In genomic region chr4:77629885-77630284, GRCh38 we compare ENCODE assay signal across 1 cellular context.
A peak's percentile ranks its signal among the peaks of the same experiment; 100 is the strongest.
TF ChIP-seq lines count a peak whose summit lies in the region.

No MANE protein-coding gene starts in this region.

TF ChIP-seq in GM12878, 131 proteins besides CTCF, POLR2A, EP300 and RAD21 (continued from another document and continues in another):
- no peak for TF ChIP-seq YBX1 (IDR thresholded peaks at IDR 0.05)
- TF ChIP-seq E2F8 (IDR thresholded peaks at IDR 0.05; ENCODE audit: low read depth, partially characterized antibody), result no peak
- no peak for TF ChIP-seq STAT3 (IDR thresholded peaks at IDR 0.05; ENCODE audit: low read depth, low read length)
- TF ChIP-seq TAF1 (IDR thresholded peaks at IDR 0.05; ENCODE audit: borderline replicate concordance, low read depth, low read length), result no peak
- peak; percentile 44 to 51; a peak in 2 of 4 replicates for TF ChIP-seq IKZF2 (IDR thresholded peaks at IDR 0.05)
- 0 out of 2 replicates have a peak, but pooled peaks have one; percentile 31 for TF ChIP-seq CBX5 (IDR thresholded peaks at IDR 0.05; ENCODE audit: low read depth)
- peak; percentile 92 for TF ChIP-seq JUNB (IDR thresholded peaks at IDR 0.05)
- TF ChIP-seq IKZF1 (conservative IDR thresholded peaks at IDR 0.05), result 0 out of 2 replicates have a peak, but pooled peaks have one; percentile 33
- TF ChIP-seq BCL11A (IDR thresholded peaks at IDR 0.05; ENCODE audit: low read depth, low read length), result no peak
- TF ChIP-seq RUNX3 (IDR thresholded peaks at IDR 0.05; ENCODE audit: low read length), result peak; percentile 61
- TF ChIP-seq ASH2L (IDR thresholded peaks at IDR 0.05; ENCODE audit: borderline replicate concordance, low read depth), result no peak
- TF ChIP-seq ZBED1 (IDR thresholded peaks at IDR 0.05; ENCODE audit: borderline replicate concordance), result peak; percentile 65; the same call in 1 of the 2 replicates
- TF ChIP-seq BHLHE40 (IDR thresholded peaks at IDR 0.05; ENCODE audit: borderline replicate concordance in 1 of 2, low read depth in 2 of 2, low read length in 1 of 2), result peak in 1 of 2 experiments; percentile 47; a peak in 1 of 4 replicates
- peak; percentile 82; the same call in 1 of the 2 replicates for TF ChIP-seq IRF4 (IDR thresholded peaks at IDR 0.05; ENCODE audit: low read depth, low read length)
- no peak for TF ChIP-seq SIN3A (IDR thresholded peaks at IDR 0.05; ENCODE audit: low read depth, low read length)
- peak; percentile 62 for TF ChIP-seq SREBF1 (IDR thresholded peaks at IDR 0.05; ENCODE audit: low read length)
- TF ChIP-seq CEBPZ (IDR thresholded peaks at IDR 0.05; ENCODE audit: low read depth, low read length), result no peak
- TF ChIP-seq NR2C1 (IDR thresholded peaks at IDR 0.05), result no peak
- TF ChIP-seq ETV6 (conservative IDR thresholded peaks at IDR 0.05 in 1 of 2, IDR thresholded peaks at IDR 0.05 in 1 of 2; ENCODE audit: borderline replicate concordance in 1 of 2, low read depth in 1 of 2), result no peak
- peak; percentile 73 for TF ChIP-seq ATF2 (IDR thresholded peaks at IDR 0.05; ENCODE audit: low read length)
- no peak for TF ChIP-seq ZBTB4 (CRISPR knock-in tag; IDR thresholded peaks at IDR 0.05)
- TF ChIP-seq EZH2 (IDR thresholded peaks at IDR 0.05; ENCODE audit: borderline replicate concordance, control insufficient read depth, low read depth, low read length), result no peak
- no peak for TF ChIP-seq ATF3 (IDR thresholded peaks at IDR 0.05; ENCODE audit: borderline replicate concordance, extremely low read depth, low read depth, low read length)
- TF ChIP-seq ZNF217 (IDR thresholded peaks at IDR 0.05), result peak; percentile 98
- no peak for TF ChIP-seq CBX3 (IDR thresholded peaks at IDR 0.05; ENCODE audit: borderline replicate concordance, low read depth)
- no peak for TF ChIP-seq PAX8 (IDR thresholded peaks at IDR 0.05)
- no peak for TF ChIP-seq CUX1 (IDR thresholded peaks at IDR 0.05; ENCODE audit: insufficient replicate concordance, low read depth, low read length)
- TF ChIP-seq, protein P1, sequence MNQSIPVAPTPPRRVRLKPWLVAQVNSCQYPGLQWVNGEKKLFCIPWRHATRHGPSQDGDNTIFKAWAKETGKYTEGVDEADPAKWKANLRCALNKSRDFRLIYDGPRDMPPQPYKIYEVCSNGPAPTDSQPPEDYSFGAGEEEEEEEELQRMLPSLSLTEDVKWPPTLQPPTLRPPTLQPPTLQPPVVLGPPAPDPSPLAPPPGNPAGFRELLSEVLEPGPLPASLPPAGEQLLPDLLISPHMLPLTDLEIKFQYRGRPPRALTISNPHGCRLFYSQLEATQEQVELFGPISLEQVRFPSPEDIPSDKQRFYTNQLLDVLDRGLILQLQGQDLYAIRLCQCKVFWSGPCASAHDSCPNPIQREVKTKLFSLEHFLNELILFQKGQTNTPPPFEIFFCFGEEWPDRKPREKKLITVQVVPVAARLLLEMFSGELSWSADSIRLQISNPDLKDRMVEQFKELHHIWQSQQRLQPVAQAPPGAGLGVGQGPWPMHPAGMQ (IDR thresholded peaks at IDR 0.05; ENCODE audit: borderline replicate concordance), result no peak
- 0 out of 2 replicates have a peak, but pooled peaks have one; percentile 32 for TF ChIP-seq MTA2 (IDR thresholded peaks at IDR 0.05; ENCODE audit: low read depth)
- no peak for TF ChIP-seq MYC (IDR thresholded peaks at IDR 0.05; ENCODE audit: insufficient read depth, insufficient read length, insufficient replicate concordance, low read length, severe bottlenecking)
- TF ChIP-seq, protein P2, sequence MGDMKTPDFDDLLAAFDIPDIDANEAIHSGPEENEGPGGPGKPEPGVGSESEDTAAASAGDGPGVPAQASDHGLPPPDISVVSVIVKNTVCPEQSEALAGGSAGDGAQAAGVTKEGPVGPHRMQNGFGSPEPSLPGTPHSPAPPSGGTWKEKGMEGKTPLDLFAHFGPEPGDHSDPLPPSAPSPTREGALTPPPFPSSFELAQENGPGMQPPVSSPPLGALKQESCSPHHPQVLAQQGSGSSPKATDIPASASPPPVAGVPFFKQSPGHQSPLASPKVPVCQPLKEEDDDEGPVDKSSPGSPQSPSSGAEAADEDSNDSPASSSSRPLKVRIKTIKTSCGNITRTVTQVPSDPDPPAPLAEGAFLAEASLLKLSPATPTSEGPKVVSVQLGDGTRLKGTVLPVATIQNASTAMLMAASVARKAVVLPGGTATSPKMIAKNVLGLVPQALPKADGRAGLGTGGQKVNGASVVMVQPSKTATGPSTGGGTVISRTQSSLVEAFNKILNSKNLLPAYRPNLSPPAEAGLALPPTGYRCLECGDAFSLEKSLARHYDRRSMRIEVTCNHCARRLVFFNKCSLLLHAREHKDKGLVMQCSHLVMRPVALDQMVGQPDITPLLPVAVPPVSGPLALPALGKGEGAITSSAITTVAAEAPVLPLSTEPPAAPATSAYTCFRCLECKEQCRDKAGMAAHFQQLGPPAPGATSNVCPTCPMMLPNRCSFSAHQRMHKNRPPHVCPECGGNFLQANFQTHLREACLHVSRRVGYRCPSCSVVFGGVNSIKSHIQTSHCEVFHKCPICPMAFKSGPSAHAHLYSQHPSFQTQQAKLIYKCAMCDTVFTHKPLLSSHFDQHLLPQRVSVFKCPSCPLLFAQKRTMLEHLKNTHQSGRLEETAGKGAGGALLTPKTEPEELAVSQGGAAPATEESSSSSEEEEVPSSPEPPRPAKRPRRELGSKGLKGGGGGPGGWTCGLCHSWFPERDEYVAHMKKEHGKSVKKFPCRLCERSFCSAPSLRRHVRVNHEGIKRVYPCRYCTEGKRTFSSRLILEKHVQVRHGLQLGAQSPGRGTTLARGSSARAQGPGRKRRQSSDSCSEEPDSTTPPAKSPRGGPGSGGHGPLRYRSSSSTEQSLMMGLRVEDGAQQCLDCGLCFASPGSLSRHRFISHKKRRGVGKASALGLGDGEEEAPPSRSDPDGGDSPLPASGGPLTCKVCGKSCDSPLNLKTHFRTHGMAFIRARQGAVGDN (IDR thresholded peaks at IDR 0.05), result peak; percentile 54; the same call in 1 of the 2 replicates
- TF ChIP-seq NFIC (IDR thresholded peaks at IDR 0.05; ENCODE audit: low read depth, low read length), result peak; percentile 86
- TF ChIP-seq BRCA1 (IDR thresholded peaks at IDR 0.05; ENCODE audit: low read depth, low read length), result no peak
